ENCODE assay signal across 18 cellular contexts in genomic region chr6:120869397-120869796, GRCh38.
DNase-seq lines count a peak whose midpoint lies in the region; ATAC-seq and TF ChIP-seq lines count a peak whose summit lies in the region.
"Had no signal": no experiment of that assay in that cellular context is flagged by ENCODE, and none has a peak within 500 bp of the region (broad histone marks: within the 10 kb centered on the region; RNA-seq: fewer than 3 reads in every experiment).

No MANE protein-coding gene starts in this region.

- in situ Hi-C loops in GM23248 (cut with MboI) (no loop called here), T47D (cut with HindIII; ENCODE audit: low pct_unique_long_range_greater_than_20kb, low sequenced_read_pairs) (no loop called here)

- CTCF ChIA-PET in PC-3 (lab: Charles Lee): no interaction called here

- no peaks in the 10 kb centered on the region for H3K9me3 ChIP-seq in GM23248 (ENCODE audit: low read depth)
- no peaks in the 10 kb centered on the region for H3K9me3 ChIP-seq in PC-3 (ENCODE audit: low read length)
- H3K9me3 ChIP-seq: MG63 had no signal

- H3K79me2 ChIP-seq in GM23248 (ENCODE audit: insufficient read depth) (no peaks in the 10 kb centered on the region), PC-3 (ENCODE audit: low read length) (no peaks in the 10 kb centered on the region)

- H3K27me3 ChIP-seq in GM23248 (replicated peaks; ENCODE audit: insufficient read depth) (no peaks in the 10 kb centered on the region), PC-3 (ENCODE audit: low read length) (no peaks in the 10 kb centered on the region)
- H3K27me3 ChIP-seq: MG63 had no signal

- no TSS peak for BruUV-seq in PC-3 (replicated peaks; lab: Mats Ljungman, UMichigan)

- WGBS in GM23248 (ENCODE audit: low coverage in 1 of 2, low lambda C conversion rate in 2 of 2, missing lambda C conversion rate in 2 of 2), 2 experiments: 11 to 12% methylated on average over 1 of the region's 1 CpG

- peak; percentile 2 for DNase-seq in GM23248
- peak; percentile 3 for DNase-seq in PC-3
- peak; percentile 5 to 59 for DNase-seq in T47D (ENCODE audit: low read depth in 1 of 2, low spot score in 1 of 2)
- peak; percentile 6 for DNase-seq in iris pigment epithelial cell (ENCODE audit: low read depth)
- DNase-seq in NCI-H2196 (lab: John Stamatoyannopoulos, UW; ENCODE audit: unreplicated experiment): no peak
- no peak for DNase-seq in stimulated activated CD4-positive, alpha-beta T cell treated with anti-CD3 and anti-CD28 coated beads, Interleukin-2, amount 100 ng/mL, for 24 hours
- DNase-seq in SW 1271 (lab: John Stamatoyannopoulos, UW): no peak
- DNase-seq: activated B cell treated with CpG ODN at 0.5 μM for 24 hours; activated CD4-positive, alpha-beta memory T cell treated with anti-CD3 and anti-CD28 coated beads for 36 hours; C1 segment of cervical spinal cord; foreskin fibroblast; left colon; MG63; NCI-H1694 treated with DMSO at 0.1 percent for 48 hours; NCI-H446; nucleus accumbens; retina had no signal

- no peaks in the 10 kb centered on the region for H3K4me1 ChIP-seq in GM23248 (ENCODE audit: insufficient read depth)
- no peaks in the 10 kb centered on the region for H3K4me1 ChIP-seq in PC-3 (ENCODE audit: insufficient read depth, low read length)

- H2AFZ ChIP-seq in GM23248 (no peak overlapping the region), PC-3 (ENCODE audit: low read length) (no peak overlapping the region)

- no peak overlapping the region for H3K9ac ChIP-seq in GM23248
- no peak overlapping the region for H3K9ac ChIP-seq in PC-3 (ENCODE audit: low read length)

- H3K4me2 ChIP-seq in GM23248 (ENCODE audit: unreplicated experiment) (no peak overlapping the region), PC-3 (ENCODE audit: low read length) (no peak overlapping the region)

- intact Hi-C loops in PC-3 (cut with micrococcal nuclease): no loop called here

- H4K20me1 ChIP-seq in GM23248 (ENCODE audit: insufficient read depth) (no peaks in the 10 kb centered on the region), PC-3 (ENCODE audit: low read length) (no peaks in the 10 kb centered on the region)

- H3F3A ChIP-seq in GM23248 (ENCODE audit: insufficient read depth) (no peaks in the 10 kb centered on the region), PC-3 (ENCODE audit: low read length, unreplicated experiment) (no peaks in the 10 kb centered on the region)

- POLR2A ChIA-PET in PC-3 (lab: Charles Lee; ENCODE audit: unreplicated experiment): no interaction called here

- no peak for TF ChIP-seq CTCF in PC-3 (conservative IDR thresholded peaks at IDR 0.05; ENCODE audit: low read depth, low read length)

- H3K36me3 ChIP-seq in GM23248 (ENCODE audit: low read depth) (no peaks in the 10 kb centered on the region), PC-3 (ENCODE audit: low read depth, low read length) (no peaks in the 10 kb centered on the region)
- H3K36me3 ChIP-seq: MG63 had no signal

- H3K9me2 ChIP-seq in GM23248 (ENCODE audit: insufficient read depth) (no peaks in the 10 kb centered on the region), PC-3 (replicated peaks; ENCODE audit: low read length) (no peaks in the 10 kb centered on the region)

- H3K4me3 ChIP-seq in GM23248 (no peak overlapping the region), PC-3 (ENCODE audit: low read length) (no peak overlapping the region)
- H3K4me3 ChIP-seq: MG63 had no signal

- ATAC-seq in PC-3 (no peak), GM19397 (IDR thresholded peaks at IDR 0.05; ENCODE audit: unreplicated experiment) (no peak)
- ATAC-seq: left colon had no signal

- H3K27ac ChIP-seq in GM23248 (no peak overlapping the region), PC-3 (ENCODE audit: low read length) (no peak overlapping the region)

Comparison
In these comparisons a context has a peak if more than half of its experiments do, and no peak if none do; other contexts are left out.
1. DNase-seq: peak in GM23248 (single experiment), PC-3 (single experiment), T47D (2 of 2) and iris pigment epithelial cell (single experiment); none in NCI-H2196 (single experiment), stimulated activated CD4-positive, alpha-beta T cell treated with anti-CD3 and anti-CD28 coated beads, Interleukin-2, amount 100 ng/mL, for 24 hours (0 of 2) and SW 1271 (0 of 2).